ENCODE assay signal across 1 cellular context in the genomic region with DNA sequence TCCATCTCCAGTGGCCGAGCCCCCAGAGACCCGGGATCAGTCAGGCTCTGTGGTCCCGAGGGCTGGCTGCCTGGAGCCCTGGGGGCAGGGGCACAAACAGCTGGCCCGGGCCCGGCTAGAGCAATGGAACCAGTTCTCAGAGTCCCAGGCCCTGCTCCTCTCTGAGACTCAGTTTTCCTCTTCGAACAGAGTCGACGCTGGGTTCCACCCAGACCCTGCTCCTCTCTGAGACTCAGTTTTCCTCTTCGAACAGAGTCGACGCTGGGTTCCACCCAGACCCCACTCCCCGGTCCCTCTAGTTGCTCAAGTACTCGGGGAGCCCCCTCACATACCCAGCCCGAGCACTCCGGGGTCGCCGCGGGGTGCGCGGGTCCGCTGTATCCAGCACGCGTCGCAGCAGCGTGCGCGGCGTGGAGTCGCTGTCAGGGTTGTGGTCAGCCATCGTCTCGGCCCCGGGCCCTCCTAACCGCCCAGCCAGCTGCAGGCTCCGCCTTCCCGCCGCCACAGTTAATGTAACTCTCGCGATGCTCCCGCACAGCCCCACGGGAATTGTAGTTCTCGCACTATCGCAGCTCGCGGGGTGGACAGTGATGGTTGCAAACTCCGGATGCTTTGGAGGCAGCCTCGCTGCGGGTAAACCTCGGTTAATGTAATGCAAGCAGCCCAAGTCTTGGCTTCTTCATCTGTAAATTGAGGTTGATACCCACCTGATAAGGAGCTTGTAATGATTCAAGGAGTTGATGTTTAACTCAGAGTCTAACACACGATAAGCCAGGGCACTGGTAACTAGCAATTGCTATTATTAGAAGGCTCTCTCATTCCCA.
TF ChIP-seq lines count a peak whose summit lies in the region.

No MANE protein-coding gene starts in this region.

TF ChIP-seq in HepG2, 621 proteins besides CTCF, POLR2A, EP300 and RAD21 (continued from another document and continues in another):
- TF ChIP-seq, protein P1, sequence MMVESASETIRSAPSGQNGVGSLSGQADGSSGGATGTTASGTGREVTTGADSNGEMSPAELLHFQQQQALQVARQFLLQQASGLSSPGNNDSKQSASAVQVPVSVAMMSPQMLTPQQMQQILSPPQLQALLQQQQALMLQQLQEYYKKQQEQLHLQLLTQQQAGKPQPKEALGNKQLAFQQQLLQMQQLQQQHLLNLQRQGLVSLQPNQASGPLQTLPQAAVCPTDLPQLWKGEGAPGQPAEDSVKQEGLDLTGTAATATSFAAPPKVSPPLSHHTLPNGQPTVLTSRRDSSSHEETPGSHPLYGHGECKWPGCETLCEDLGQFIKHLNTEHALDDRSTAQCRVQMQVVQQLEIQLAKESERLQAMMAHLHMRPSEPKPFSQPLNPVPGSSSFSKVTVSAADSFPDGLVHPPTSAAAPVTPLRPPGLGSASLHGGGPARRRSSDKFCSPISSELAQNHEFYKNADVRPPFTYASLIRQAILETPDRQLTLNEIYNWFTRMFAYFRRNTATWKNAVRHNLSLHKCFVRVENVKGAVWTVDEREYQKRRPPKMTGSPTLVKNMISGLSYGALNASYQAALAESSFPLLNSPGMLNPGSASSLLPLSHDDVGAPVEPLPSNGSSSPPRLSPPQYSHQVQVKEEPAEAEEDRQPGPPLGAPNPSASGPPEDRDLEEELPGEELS (CRISPR knock-in tag; IDR thresholded peaks at IDR 0.05): no peak; the same call in 1 of the 2 replicates
- TF ChIP-seq ZNF552 (CRISPR knock-in tag; IDR thresholded peaks at IDR 0.05; ENCODE audit: borderline replicate concordance) (no peak), STAT5B (CRISPR knock-in tag; IDR thresholded peaks at IDR 0.05) (no peak), TCF7 (IDR thresholded peaks at IDR 0.05; ENCODE audit: low read depth) (no peak), NFYB (CRISPR knock-in tag; IDR thresholded peaks at IDR 0.05) (peak; percentile 45; the same call in 1 of the 2 replicates), RELA (CRISPR knock-in tag; IDR thresholded peaks at IDR 0.05) (0 out of 2 replicates have a peak, but pooled peaks have one; percentile 43), KLF15 (CRISPR knock-in tag; IDR thresholded peaks at IDR 0.05; ENCODE audit: borderline replicate concordance) (0 out of 2 replicates have a peak, but pooled peaks have one; percentile 52), TEAD2 (CRISPR knock-in tag; IDR thresholded peaks at IDR 0.05) (0 out of 2 replicates have a peak, but pooled peaks have one; percentile 27), MIER2 (CRISPR knock-in tag; IDR thresholded peaks at IDR 0.05) (peak; percentile 74; the same call in 1 of the 2 replicates), MED1 (CRISPR knock-in tag; IDR thresholded peaks at IDR 0.05) (peak; percentile 77), ZNF747 (CRISPR knock-in tag; IDR thresholded peaks at IDR 0.05; ENCODE audit: borderline replicate concordance) (peak; percentile 33; the same call in 1 of the 2 replicates), ZSCAN29 (CRISPR knock-in tag; conservative IDR thresholded peaks at IDR 0.05) (peak; percentile 98), ZNF772 (CRISPR knock-in tag; IDR thresholded peaks at IDR 0.05) (peak; percentile 87; the same call in 1 of the 2 replicates), GPN1 (CRISPR knock-in tag; IDR thresholded peaks at IDR 0.05; ENCODE audit: borderline replicate concordance) (no peak), TAF1 (CRISPR knock-in tag; IDR thresholded peaks at IDR 0.05) (peak; percentile 93), PRPF4 (IDR thresholded peaks at IDR 0.05; ENCODE audit: low read depth, low read length, poor library complexity, severe bottlenecking) (no peak), MIER3 (CRISPR knock-in tag; IDR thresholded peaks at IDR 0.05; ENCODE audit: borderline replicate concordance) (peak; percentile 97), TAF15 (IDR thresholded peaks at IDR 0.05; ENCODE audit: low read depth, low read length, poor library complexity, severe bottlenecking) (no peak), DMAP1 (CRISPR knock-in tag; IDR thresholded peaks at IDR 0.05) (peak; percentile 83), RFXANK (CRISPR knock-in tag; IDR thresholded peaks at IDR 0.05) (no peak; the same call in 1 of the 2 replicates), ZSCAN20 (CRISPR knock-in tag; IDR thresholded peaks at IDR 0.05; ENCODE audit: borderline replicate concordance) (peak; percentile 85; the same call in 1 of the 2 replicates), ZFP36L1 (CRISPR knock-in tag; IDR thresholded peaks at IDR 0.05) (0 out of 2 replicates have a peak, but pooled peaks have one; percentile 51), ZFAT (CRISPR knock-in tag; conservative IDR thresholded peaks at IDR 0.05) (no peak), MXI1 (IDR thresholded peaks at IDR 0.05; ENCODE audit: borderline replicate concordance, low read depth, low read length) (peak; percentile 98), RFX5 (IDR thresholded peaks at IDR 0.05; ENCODE audit: low read depth, low read length) (no peak), FOSL2 (CRISPR knock-in tag; IDR thresholded peaks at IDR 0.05) (peak; percentile 55), NAIF1 (CRISPR knock-in tag; IDR thresholded peaks at IDR 0.05; ENCODE audit: borderline replicate concordance) (peak; percentile 75), ZSCAN25 (CRISPR knock-in tag; IDR thresholded peaks at IDR 0.05) (peak; percentile 66; the same call in 1 of the 2 replicates), MTA3 (CRISPR knock-in tag; IDR thresholded peaks at IDR 0.05) (no peak), ZNF567 (CRISPR knock-in tag; IDR thresholded peaks at IDR 0.05; ENCODE audit: borderline replicate concordance) (peak; percentile 87; the same call in 1 of the 2 replicates)
- TF ChIP-seq, protein P2, sequence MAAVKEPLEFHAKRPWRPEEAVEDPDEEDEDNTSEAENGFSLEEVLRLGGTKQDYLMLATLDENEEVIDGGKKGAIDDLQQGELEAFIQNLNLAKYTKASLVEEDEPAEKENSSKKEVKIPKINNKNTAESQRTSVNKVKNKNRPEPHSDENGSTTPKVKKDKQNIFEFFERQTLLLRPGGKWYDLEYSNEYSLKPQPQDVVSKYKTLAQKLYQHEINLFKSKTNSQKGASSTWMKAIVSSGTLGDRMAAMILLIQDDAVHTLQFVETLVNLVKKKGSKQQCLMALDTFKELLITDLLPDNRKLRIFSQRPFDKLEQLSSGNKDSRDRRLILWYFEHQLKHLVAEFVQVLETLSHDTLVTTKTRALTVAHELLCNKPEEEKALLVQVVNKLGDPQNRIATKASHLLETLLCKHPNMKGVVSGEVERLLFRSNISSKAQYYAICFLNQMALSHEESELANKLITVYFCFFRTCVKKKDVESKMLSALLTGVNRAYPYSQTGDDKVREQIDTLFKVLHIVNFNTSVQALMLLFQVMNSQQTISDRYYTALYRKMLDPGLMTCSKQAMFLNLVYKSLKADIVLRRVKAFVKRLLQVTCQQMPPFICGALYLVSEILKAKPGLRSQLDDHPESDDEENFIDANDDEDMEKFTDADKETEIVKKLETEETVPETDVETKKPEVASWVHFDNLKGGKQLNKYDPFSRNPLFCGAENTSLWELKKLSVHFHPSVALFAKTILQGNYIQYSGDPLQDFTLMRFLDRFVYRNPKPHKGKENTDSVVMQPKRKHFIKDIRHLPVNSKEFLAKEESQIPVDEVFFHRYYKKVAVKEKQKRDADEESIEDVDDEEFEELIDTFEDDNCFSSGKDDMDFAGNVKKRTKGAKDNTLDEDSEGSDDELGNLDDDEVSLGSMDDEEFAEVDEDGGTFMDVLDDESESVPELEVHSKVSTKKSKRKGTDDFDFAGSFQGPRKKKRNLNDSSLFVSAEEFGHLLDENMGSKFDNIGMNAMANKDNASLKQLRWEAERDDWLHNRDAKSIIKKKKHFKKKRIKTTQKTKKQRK (IDR thresholded peaks at IDR 0.05; ENCODE audit: low read length): no peak
- TF ChIP-seq, protein P3, sequence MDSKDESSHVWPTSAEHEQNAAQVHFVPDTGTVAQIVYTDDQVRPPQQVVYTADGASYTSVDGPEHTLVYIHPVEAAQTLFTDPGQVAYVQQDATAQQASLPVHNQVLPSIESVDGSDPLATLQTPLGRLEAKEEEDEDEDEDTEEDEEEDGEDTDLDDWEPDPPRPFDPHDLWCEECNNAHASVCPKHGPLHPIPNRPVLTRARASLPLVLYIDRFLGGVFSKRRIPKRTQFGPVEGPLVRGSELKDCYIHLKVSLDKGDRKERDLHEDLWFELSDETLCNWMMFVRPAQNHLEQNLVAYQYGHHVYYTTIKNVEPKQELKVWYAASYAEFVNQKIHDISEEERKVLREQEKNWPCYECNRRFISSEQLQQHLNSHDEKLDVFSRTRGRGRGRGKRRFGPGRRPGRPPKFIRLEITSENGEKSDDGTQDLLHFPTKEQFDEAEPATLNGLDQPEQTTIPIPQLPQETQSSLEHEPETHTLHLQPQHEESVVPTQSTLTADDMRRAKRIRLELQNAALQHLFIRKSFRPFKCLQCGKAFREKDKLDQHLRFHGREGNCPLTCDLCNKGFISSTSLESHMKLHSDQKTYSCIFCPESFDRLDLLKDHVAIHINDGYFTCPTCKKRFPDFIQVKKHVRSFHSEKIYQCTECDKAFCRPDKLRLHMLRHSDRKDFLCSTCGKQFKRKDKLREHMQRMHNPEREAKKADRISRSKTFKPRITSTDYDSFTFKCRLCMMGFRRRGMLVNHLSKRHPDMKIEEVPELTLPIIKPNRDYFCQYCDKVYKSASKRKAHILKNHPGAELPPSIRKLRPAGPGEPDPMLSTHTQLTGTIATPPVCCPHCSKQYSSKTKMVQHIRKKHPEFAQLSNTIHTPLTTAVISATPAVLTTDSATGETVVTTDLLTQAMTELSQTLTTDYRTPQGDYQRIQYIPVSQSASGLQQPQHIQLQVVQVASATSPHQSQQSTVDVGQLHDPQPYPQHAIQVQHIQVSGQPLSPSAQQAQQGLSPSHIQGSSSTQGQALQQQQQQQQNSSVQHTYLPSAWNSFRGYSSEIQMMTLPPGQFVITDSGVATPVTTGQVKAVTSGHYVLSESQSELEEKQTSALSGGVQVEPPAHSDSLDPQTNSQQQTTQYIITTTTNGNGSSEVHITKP (CRISPR knock-in tag; IDR thresholded peaks at IDR 0.05; ENCODE audit: low read depth): peak; percentile 39; the same call in 1 of the 2 replicates
- TF ChIP-seq, protein P4, sequence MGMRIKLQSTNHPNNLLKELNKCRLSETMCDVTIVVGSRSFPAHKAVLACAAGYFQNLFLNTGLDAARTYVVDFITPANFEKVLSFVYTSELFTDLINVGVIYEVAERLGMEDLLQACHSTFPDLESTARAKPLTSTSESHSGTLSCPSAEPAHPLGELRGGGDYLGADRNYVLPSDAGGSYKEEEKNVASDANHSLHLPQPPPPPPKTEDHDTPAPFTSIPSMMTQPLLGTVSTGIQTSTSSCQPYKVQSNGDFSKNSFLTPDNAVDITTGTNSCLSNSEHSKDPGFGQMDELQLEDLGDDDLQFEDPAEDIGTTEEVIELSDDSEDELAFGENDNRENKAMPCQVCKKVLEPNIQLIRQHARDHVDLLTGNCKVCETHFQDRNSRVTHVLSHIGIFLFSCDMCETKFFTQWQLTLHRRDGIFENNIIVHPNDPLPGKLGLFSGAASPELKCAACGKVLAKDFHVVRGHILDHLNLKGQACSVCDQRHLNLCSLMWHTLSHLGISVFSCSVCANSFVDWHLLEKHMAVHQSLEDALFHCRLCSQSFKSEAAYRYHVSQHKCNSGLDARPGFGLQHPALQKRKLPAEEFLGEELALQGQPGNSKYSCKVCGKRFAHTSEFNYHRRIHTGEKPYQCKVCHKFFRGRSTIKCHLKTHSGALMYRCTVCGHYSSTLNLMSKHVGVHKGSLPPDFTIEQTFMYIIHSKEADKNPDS (CRISPR knock-in tag; IDR thresholded peaks at IDR 0.05): 0 out of 2 replicates have a peak, but pooled peaks have one; percentile 65
- TF ChIP-seq, protein P5, sequence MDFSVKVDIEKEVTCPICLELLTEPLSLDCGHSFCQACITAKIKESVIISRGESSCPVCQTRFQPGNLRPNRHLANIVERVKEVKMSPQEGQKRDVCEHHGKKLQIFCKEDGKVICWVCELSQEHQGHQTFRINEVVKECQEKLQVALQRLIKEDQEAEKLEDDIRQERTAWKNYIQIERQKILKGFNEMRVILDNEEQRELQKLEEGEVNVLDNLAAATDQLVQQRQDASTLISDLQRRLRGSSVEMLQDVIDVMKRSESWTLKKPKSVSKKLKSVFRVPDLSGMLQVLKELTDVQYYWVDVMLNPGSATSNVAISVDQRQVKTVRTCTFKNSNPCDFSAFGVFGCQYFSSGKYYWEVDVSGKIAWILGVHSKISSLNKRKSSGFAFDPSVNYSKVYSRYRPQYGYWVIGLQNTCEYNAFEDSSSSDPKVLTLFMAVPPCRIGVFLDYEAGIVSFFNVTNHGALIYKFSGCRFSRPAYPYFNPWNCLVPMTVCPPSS (IDR thresholded peaks at IDR 0.05): no peak
- TF ChIP-seq, protein P6, sequence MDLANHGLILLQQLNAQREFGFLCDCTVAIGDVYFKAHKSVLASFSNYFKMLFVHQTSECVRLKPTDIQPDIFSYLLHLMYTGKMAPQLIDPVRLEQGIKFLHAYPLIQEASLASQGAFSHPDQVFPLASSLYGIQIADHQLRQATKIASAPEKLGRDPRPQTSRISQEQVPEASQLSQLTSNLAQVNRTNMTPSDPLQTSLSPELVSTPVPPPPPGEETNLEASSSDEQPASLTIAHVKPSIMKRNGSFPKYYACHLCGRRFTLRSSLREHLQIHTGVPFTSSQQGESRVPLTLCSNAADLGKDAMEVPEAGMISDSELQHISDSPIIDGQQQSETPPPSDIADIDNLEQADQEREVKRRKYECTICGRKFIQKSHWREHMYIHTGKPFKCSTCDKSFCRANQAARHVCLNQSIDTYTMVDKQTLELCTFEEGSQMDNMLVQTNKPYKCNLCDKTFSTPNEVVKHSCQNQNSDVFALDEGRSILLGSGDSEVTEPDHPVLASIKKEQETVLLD (CRISPR knock-in tag; IDR thresholded peaks at IDR 0.05; ENCODE audit: low read depth): no peak
- TF ChIP-seq, protein P7, sequence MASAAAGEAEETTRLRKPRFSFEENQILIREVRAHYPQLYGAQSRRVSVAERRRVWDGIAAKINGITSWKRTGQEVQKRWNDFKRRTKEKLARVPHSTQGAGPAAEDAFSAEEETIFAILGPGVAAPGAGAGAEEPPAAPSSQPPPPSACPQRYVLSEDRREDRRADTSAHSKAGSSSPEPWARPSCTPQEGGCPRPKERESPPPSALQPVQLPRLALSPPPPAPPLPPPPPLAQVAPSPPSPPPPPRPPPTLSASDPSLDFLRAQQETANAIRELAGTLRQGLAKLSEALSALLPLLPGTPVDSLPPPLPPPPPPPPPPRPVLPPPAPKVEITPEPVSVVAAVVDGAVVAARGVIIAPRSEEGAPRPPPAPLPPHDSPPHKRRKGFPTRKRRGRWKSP (CRISPR knock-in tag; IDR thresholded peaks at IDR 0.05): peak; percentile 65; the same call in 1 of the 2 replicates
- TF ChIP-seq, protein P8, sequence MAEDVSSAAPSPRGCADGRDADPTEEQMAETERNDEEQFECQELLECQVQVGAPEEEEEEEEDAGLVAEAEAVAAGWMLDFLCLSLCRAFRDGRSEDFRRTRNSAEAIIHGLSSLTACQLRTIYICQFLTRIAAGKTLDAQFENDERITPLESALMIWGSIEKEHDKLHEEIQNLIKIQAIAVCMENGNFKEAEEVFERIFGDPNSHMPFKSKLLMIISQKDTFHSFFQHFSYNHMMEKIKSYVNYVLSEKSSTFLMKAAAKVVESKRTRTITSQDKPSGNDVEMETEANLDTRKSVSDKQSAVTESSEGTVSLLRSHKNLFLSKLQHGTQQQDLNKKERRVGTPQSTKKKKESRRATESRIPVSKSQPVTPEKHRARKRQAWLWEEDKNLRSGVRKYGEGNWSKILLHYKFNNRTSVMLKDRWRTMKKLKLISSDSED (CRISPR knock-in tag; IDR thresholded peaks at IDR 0.05): no peak
